In genomic region chr4:82528868-82529267, GRCh38 we compare ENCODE assay signal across 4 cellular contexts.
TF ChIP-seq lines count a peak whose summit lies in the region.

No MANE protein-coding gene starts in this region.

TF ChIP-seq in SK-N-SH, 30 proteins besides CTCF, POLR2A, EP300 and RAD21:
- TF ChIP-seq, protein P1, sequence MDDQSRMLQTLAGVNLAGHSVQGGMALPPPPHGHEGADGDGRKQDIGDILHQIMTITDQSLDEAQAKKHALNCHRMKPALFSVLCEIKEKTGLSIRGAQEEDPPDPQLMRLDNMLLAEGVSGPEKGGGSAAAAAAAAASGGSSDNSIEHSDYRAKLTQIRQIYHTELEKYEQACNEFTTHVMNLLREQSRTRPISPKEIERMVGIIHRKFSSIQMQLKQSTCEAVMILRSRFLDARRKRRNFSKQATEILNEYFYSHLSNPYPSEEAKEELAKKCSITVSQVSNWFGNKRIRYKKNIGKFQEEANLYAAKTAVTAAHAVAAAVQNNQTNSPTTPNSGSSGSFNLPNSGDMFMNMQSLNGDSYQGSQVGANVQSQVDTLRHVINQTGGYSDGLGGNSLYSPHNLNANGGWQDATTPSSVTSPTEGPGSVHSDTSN (IDR thresholded peaks at IDR 0.05): no peak
- TF ChIP-seq YY1 (IDR thresholded peaks at IDR 0.05; ENCODE audit: low read depth) (no peak), IRF3 (IDR thresholded peaks at IDR 0.05; ENCODE audit: low read depth, low read length) (no peak), JUND (IDR thresholded peaks at IDR 0.05) (no peak), POLR2AphosphoS5 (IDR thresholded peaks at IDR 0.05; ENCODE audit: low read depth, low read length) (no peak), NFIC (IDR thresholded peaks at IDR 0.05; ENCODE audit: borderline replicate concordance) (no peak), USF1 (IDR thresholded peaks at IDR 0.05; ENCODE audit: borderline replicate concordance, low read depth) (no peak), SMC3 (IDR thresholded peaks at IDR 0.05; ENCODE audit: low read depth, low read length) (no peak), FOXM1 (IDR thresholded peaks at IDR 0.05; ENCODE audit: low read depth) (no peak), USF2 (IDR thresholded peaks at IDR 0.05; ENCODE audit: borderline replicate concordance, low read depth, low read length) (no peak), TCF12 (IDR thresholded peaks at IDR 0.05) (no peak), TAF1 (IDR thresholded peaks at IDR 0.05; ENCODE audit: borderline replicate concordance, low read depth, low read length) (no peak)

TF ChIP-seq in SK-N-SH treated with all-trans-retinoic acid at 6 μM for 48 hours, 23 proteins besides CTCF, POLR2A, EP300 and RAD21 (continued from another document):
- TF ChIP-seq RARB (CRISPR knock-in tag; IDR thresholded peaks at IDR 0.05) (no peak), POU6F1 (CRISPR knock-in tag; IDR thresholded peaks at IDR 0.05; ENCODE audit: borderline replicate concordance, low read depth) (no peak), PPARA (CRISPR knock-in tag; IDR thresholded peaks at IDR 0.05; ENCODE audit: borderline replicate concordance) (no peak), SNAI2 (CRISPR knock-in tag; IDR thresholded peaks at IDR 0.05) (no peak), ZFP30 (CRISPR knock-in tag; IDR thresholded peaks at IDR 0.05) (no peak), ZNF8 (CRISPR knock-in tag; IDR thresholded peaks at IDR 0.05) (no peak), ZFP3 (CRISPR knock-in tag; IDR thresholded peaks at IDR 0.05) (no peak), ZC3H10 (CRISPR knock-in tag; IDR thresholded peaks at IDR 0.05) (no peak), CSRNP3 (CRISPR knock-in tag; IDR thresholded peaks at IDR 0.05) (no peak), ESRRG (CRISPR knock-in tag; IDR thresholded peaks at IDR 0.05) (no peak), CSDC2 (CRISPR knock-in tag; IDR thresholded peaks at IDR 0.05) (no peak)

TF ChIP-seq in WTC11, 78 proteins besides CTCF, POLR2A, EP300 and RAD21 (continued from another document):
- TF ChIP-seq CBFB (CRISPR knock-in tag; IDR thresholded peaks at IDR 0.05; ENCODE audit: low read depth) (no peak), ATF6 (CRISPR knock-in tag; IDR thresholded peaks at IDR 0.05) (no peak), SOX15 (CRISPR knock-in tag; IDR thresholded peaks at IDR 0.05) (no peak), MXD4 (CRISPR knock-in tag; IDR thresholded peaks at IDR 0.05; ENCODE audit: borderline replicate concordance) (no peak)
TF ChIP-seq in WTC11: peak in this region for 0.

TF ChIP-seq in HepG2, 621 proteins besides CTCF, POLR2A, EP300 and RAD21 (continued from another document):
- TF ChIP-seq, protein P2, sequence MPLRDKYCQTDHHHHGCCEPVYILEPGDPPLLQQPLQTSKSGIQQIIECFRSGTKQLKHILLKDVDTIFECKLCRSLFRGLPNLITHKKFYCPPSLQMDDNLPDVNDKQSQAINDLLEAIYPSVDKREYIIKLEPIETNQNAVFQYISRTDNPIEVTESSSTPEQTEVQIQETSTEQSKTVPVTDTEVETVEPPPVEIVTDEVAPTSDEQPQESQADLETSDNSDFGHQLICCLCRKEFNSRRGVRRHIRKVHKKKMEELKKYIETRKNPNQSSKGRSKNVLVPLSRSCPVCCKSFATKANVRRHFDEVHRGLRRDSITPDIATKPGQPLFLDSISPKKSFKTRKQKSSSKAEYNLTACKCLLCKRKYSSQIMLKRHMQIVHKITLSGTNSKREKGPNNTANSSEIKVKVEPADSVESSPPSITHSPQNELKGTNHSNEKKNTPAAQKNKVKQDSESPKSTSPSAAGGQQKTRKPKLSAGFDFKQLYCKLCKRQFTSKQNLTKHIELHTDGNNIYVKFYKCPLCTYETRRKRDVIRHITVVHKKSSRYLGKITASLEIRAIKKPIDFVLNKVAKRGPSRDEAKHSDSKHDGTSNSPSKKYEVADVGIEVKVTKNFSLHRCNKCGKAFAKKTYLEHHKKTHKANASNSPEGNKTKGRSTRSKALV (CRISPR knock-in tag; IDR thresholded peaks at IDR 0.05): no peak
- TF ChIP-seq ZNF160 (CRISPR knock-in tag; IDR thresholded peaks at IDR 0.05): no peak
- no peak for TF ChIP-seq TBX2 (CRISPR knock-in tag; IDR thresholded peaks at IDR 0.05; ENCODE audit: borderline replicate concordance)
- no peak for TF ChIP-seq SPEN (CRISPR knock-in tag; IDR thresholded peaks at IDR 0.05; ENCODE audit: low read depth)
- 0 out of 2 replicates have a peak, but pooled peaks have one; percentile 27 for TF ChIP-seq ZSCAN25 (CRISPR knock-in tag; IDR thresholded peaks at IDR 0.05)
- no peak for TF ChIP-seq ZNF337 (CRISPR knock-in tag; IDR thresholded peaks at IDR 0.05; ENCODE audit: borderline replicate concordance, low read depth)
- TF ChIP-seq ZNF747 (CRISPR knock-in tag; IDR thresholded peaks at IDR 0.05; ENCODE audit: borderline replicate concordance): no peak
- no peak for TF ChIP-seq NR3C1 (CRISPR knock-in tag; IDR thresholded peaks at IDR 0.05)
- no peak for TF ChIP-seq SRF (IDR thresholded peaks at IDR 0.05; ENCODE audit: low read depth, low read length)
- TF ChIP-seq ZNF331 (CRISPR knock-in tag; IDR thresholded peaks at IDR 0.05): no peak
- TF ChIP-seq, protein P3, sequence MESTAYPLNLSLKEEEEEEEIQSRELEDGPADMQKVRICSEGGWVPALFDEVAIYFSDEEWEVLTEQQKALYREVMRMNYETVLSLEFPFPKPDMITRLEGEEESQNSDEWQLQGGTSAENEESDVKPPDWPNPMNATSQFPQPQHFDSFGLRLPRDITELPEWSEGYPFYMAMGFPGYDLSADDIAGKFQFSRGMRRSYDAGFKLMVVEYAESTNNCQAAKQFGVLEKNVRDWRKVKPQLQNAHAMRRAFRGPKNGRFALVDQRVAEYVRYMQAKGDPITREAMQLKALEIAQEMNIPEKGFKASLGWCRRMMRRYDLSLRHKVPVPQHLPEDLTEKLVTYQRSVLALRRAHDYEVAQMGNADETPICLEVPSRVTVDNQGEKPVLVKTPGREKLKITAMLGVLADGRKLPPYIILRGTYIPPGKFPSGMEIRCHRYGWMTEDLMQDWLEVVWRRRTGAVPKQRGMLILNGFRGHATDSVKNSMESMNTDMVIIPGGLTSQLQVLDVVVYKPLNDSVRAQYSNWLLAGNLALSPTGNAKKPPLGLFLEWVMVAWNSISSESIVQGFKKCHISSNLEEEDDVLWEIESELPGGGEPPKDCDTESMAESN (CRISPR knock-in tag; conservative IDR thresholded peaks at IDR 0.05): no peak
- TF ChIP-seq ZNF691 (CRISPR knock-in tag; IDR thresholded peaks at IDR 0.05; ENCODE audit: borderline replicate concordance, low read depth): no peak
- TF ChIP-seq RXRA (CRISPR knock-in tag; IDR thresholded peaks at IDR 0.05): no peak
- TF ChIP-seq ZNF431 (CRISPR knock-in tag; IDR thresholded peaks at IDR 0.05; ENCODE audit: borderline replicate concordance, low read depth): no peak
- TF ChIP-seq ZNF784 (CRISPR knock-in tag; IDR thresholded peaks at IDR 0.05; ENCODE audit: borderline replicate concordance): no peak
- no peak for TF ChIP-seq HNRNPUL1 (IDR thresholded peaks at IDR 0.05; ENCODE audit: low read depth, low read length)
- 0 out of 2 replicates have a peak, but pooled peaks have one; percentile 17 for TF ChIP-seq IKZF5 (CRISPR knock-in tag; IDR thresholded peaks at IDR 0.05)
- TF ChIP-seq RELA (CRISPR knock-in tag; IDR thresholded peaks at IDR 0.05): no peak
- no peak for TF ChIP-seq ZNF430 (CRISPR knock-in tag; IDR thresholded peaks at IDR 0.05)
- no peak for TF ChIP-seq ARNT (IDR thresholded peaks at IDR 0.05)
- peak; percentile 85 for TF ChIP-seq ZNF263 (CRISPR knock-in tag; IDR thresholded peaks at IDR 0.05)
- peak; percentile 78 for TF ChIP-seq STAG1 (CRISPR knock-in tag; IDR thresholded peaks at IDR 0.05)
- no peak for TF ChIP-seq ZBTB1 (CRISPR knock-in tag; IDR thresholded peaks at IDR 0.05; ENCODE audit: borderline replicate concordance)
- TF ChIP-seq KLF9 (CRISPR knock-in tag; IDR thresholded peaks at IDR 0.05; ENCODE audit: low read depth): no peak
- TF ChIP-seq SRSF4 (IDR thresholded peaks at IDR 0.05; ENCODE audit: low read depth, low read length, poor library complexity, severe bottlenecking): no peak
- TF ChIP-seq SMC3 (IDR thresholded peaks at IDR 0.05; ENCODE audit: low read length): peak; percentile 70; the same call in 1 of the 2 replicates
- TF ChIP-seq TAF15 (IDR thresholded peaks at IDR 0.05; ENCODE audit: low read depth, low read length, poor library complexity, severe bottlenecking): no peak
- TF ChIP-seq ARID3A (IDR thresholded peaks at IDR 0.05; ENCODE audit: low read depth, low read length): no peak
- TF ChIP-seq IRF9 (CRISPR knock-in tag; IDR thresholded peaks at IDR 0.05; ENCODE audit: borderline replicate concordance): no peak
TF ChIP-seq in HepG2: peak in this region for 5.
